15 cellular contexts compared by ENCODE assay signal in genomic region chr6:112886415-112886814, GRCh38.
A peak's percentile ranks its signal among the peaks of the same experiment; 100 is the strongest.
DNase-seq lines count a peak whose midpoint lies in the region; ATAC-seq and FAIRE-seq lines count a peak whose summit lies in the region.
"Had no signal": no experiment of that assay in that cellular context is flagged by ENCODE, and none has a peak within 500 bp of the region (broad histone marks: within the 10 kb centered on the region; RNA-seq: fewer than 3 reads in every experiment).

No MANE protein-coding gene starts in this region.

- FAIRE-seq in endometrium (lab: Jason Lieb, UNC) = peak; percentile 97
- FAIRE-seq: H54 had no signal

- ATAC-seq in sciatic nerve (peak; percentile 55), GM18858 (IDR thresholded peaks at IDR 0.05; ENCODE audit: unreplicated experiment) (no peak)
- ATAC-seq: HCT116 had no signal

- DNase-seq in NCI-H1417 (lab: John Stamatoyannopoulos, UW) (peak in 2 of 3 experiments; percentile 9 to 69), NCI-H1417 treated with DMSO at 0.1 percent for 48 hours (lab: John Stamatoyannopoulos, UW) (no peak), NCI-H1930 (lab: John Stamatoyannopoulos, UW) (peak; percentile 28 to 55), sciatic nerve (ENCODE audit: low spot score) (no peak), NCI-H446 (lab: John Stamatoyannopoulos, UW) (no peak)
- DNase-seq: 8988T; AML-193; Calu3; CD4-positive, CD25-positive, alpha-beta regulatory T cell; DMS 273 treated with DMSO at 0.1 percent for 48 hours; GM23248 had no signal

- intact Hi-C loops in sciatic nerve (cut with DNase I) = no loop called here

Comparison
In these comparisons a context has a peak if more than half of its experiments do, and no peak if none do; other contexts are left out.
1. DNase-seq: peak in NCI-H1417 (2 of 3) and NCI-H1930 (2 of 2); none in NCI-H1417 treated with DMSO at 0.1 percent for 48 hours (single experiment), sciatic nerve (single experiment) and NCI-H446 (0 of 2).